Comparison of ENCODE assay signal across 23 cellular contexts in genomic region chr4:19823781-19824180, GRCh38.
"Had no signal": no experiment of that assay in that cellular context is flagged by ENCODE, and none has a peak within 500 bp of the region (broad histone marks: within the 10 kb centered on the region; RNA-seq: fewer than 3 reads in every experiment).

No MANE protein-coding gene starts in this region.

- H3K9me3 ChIP-seq: MG63, Peyer's patch, SJCRH30 had no signal

- H3K36me3 ChIP-seq: brain microvascular endothelial cell, cardiac muscle cell, MG63, Peyer's patch, SJCRH30 had no signal

- H3K27ac ChIP-seq: brain microvascular endothelial cell, cardiac muscle cell, Peyer's patch, RWPE1, SJCRH30 had no signal

- H3K4me3 ChIP-seq: cardiac muscle cell, MG63, Peyer's patch, SJCRH30 had no signal

- DNase-seq: activated B cell treated with CpG ODN at 0.5 μM for 24 hours; activated CD4-positive, alpha-beta memory T cell treated with anti-CD3 and anti-CD28 coated beads, Interleukin-2, amount 10 ng/mL, durations not matched to agents 7 days and 5 days; activated CD4-positive, alpha-beta T cell treated with anti-CD3 and anti-CD28 coated beads, Interleukin-2, amount 50 U/mL, for 1 hour; activated gamma-delta T cell; activated naive CD4-positive, alpha-beta T cell treated with anti-CD3 and anti-CD28 coated beads for 36 hours; activated naive CD8-positive, alpha-beta T cell treated with anti-CD3 and anti-CD28 coated beads for 36 hours; activated T-cell treated with anti-CD3 and anti-CD28 coated beads for 4 hours; activated T-cell treated with anti-CD3 and anti-CD28 coated beads, Interleukin-2, amount 50 U/mL, for 48 hours; brain microvascular endothelial cell; MG63; NCI-H146; NCI-H187 treated with DMSO at 0.1 percent for 48 hours; NCI-H2171; NCI-H510A treated with DMSO at 0.1 percent for 48 hours; Peyer's patch; Right ventricle myocardium superior; SJCRH30; T-cell; T-helper 2 cell; T1000 had no signal

- H3K27me3 ChIP-seq: brain microvascular endothelial cell, cardiac muscle cell, MG63, Peyer's patch, SJCRH30 had no signal

- H3K4me1 ChIP-seq: Peyer's patch, SJCRH30 had no signal

- FAIRE-seq: TTC549 had no signal
